ENCODE assay signal across 8 cellular contexts in genomic region chr19:4066682-4067395, GRCh38. TPM values are rescaled to one million over a fixed set of nuclear protein-coding genes. Genes with fewer than 3 reads are reported as not detected.
A peak's percentile ranks its signal among the peaks of the same experiment; 100 is the strongest.
DNase-seq lines count a peak whose midpoint lies in the region; FAIRE-seq and TF ChIP-seq lines count a peak whose summit lies in the region.

Gene ZBTB7A, minus strand, starts transcription at chr19:4066899. Its CDS starts 11,667 bp downstream, at chr19:4055232.

- DNase-seq in DMS153 (lab: John Stamatoyannopoulos, UW) (peak; percentile 48), DMS153 treated with DMSO at 0.1 percent for 48 hours (lab: John Stamatoyannopoulos, UW; ENCODE audit: unreplicated experiment) (no peak), NCI-H2227 treated with DMSO at 0.1 percent for 48 hours (lab: John Stamatoyannopoulos, UW) (peak; percentile 53), cardiac fibroblast (ENCODE audit: low read depth in 2 of 2) (peak; percentile 65 to 80), inferior parietal cortex (ENCODE audit: extremely low spot score) (peak; percentile 66), small intestine (peak; percentile 89), cortex of kidney (lab: John Stamatoyannopoulos, UW) (no peak)
- peak; percentile 59 to 74 (median 68) for DNase-seq in activated CD4-positive, CD25-positive, alpha-beta regulatory T cell (lab: John Stamatoyannopoulos, UW)

- peak within 1 kb of the TSS; percentile 94 to 98 for H3K27ac ChIP-seq in small intestine (ENCODE audit: low read depth in 1 of 2, low read length in 1 of 2)

- no peaks in the 10 kb centered on the region for H3K9me3 ChIP-seq in small intestine (ENCODE audit: control insufficient read depth, low read depth)

- peaks cover 0 to 4% of the 10 kb centered on the region in 2 donors for H3K36me3 ChIP-seq in small intestine (ENCODE audit: control insufficient read depth in 2 of 2, insufficient read depth in 2 of 2, low read length in 2 of 2)

- FAIRE-seq in small intestine (lab: Jason Lieb, UNC), result no peak

- WGBS in small intestine, 3 donors, result 0 to 2% (median 1%) methylated on average over 38 to 85 of the region's 85 CpGs

- peaks cover 2 to 4% of the 10 kb centered on the region in 2 donors for H3K4me1 ChIP-seq in small intestine (ENCODE audit: control insufficient read depth in 2 of 2, insufficient read depth in 1 of 2, low read depth in 1 of 2, low read length in 1 of 2)

- no peaks in the 10 kb centered on the region for H3K27me3 ChIP-seq in small intestine (ENCODE audit: control insufficient read depth in 2 of 2, insufficient read depth in 2 of 2, low read length in 2 of 2)

- H3K4me3 ChIP-seq in cardiac fibroblast (replicated peaks in 1 of 2; ENCODE audit: low read depth in 2 of 2, low read length in 2 of 2) (peak within 1 kb of the TSS; percentile 81 to 95), small intestine (ENCODE audit: low read depth in 1 of 2, low read length in 2 of 2) (peak within 1 kb of the TSS; percentile 95 to 100)

- no peak for TF ChIP-seq CTCF in cardiac fibroblast (IDR thresholded peaks at IDR 0.05; ENCODE audit: low read depth, low read length)

RNA-seq across cellular contexts. Expression of gene ZBTB7A, which starts in this region (rescaled TPM):
- polyA plus RNA-seq in small intestine, result 10 to 100 TPM; 14.3 to 27.0 (median 16.8) TPM

Comparison
In these comparisons a context has a peak if more than half of its experiments do, and no peak if none do; other contexts are left out.
1. DNase-seq: peak in DMS153 (single experiment), NCI-H2227 treated with DMSO at 0.1 percent for 48 hours (single experiment), activated CD4-positive, CD25-positive, alpha-beta regulatory T cell (4 of 4), cardiac fibroblast (2 of 2), inferior parietal cortex (single experiment) and small intestine (single experiment); none in DMS153 treated with DMSO at 0.1 percent for 48 hours (single experiment) and cortex of kidney (single experiment).